Comparison of ENCODE assay signal across 8 cellular contexts in the genomic region with DNA sequence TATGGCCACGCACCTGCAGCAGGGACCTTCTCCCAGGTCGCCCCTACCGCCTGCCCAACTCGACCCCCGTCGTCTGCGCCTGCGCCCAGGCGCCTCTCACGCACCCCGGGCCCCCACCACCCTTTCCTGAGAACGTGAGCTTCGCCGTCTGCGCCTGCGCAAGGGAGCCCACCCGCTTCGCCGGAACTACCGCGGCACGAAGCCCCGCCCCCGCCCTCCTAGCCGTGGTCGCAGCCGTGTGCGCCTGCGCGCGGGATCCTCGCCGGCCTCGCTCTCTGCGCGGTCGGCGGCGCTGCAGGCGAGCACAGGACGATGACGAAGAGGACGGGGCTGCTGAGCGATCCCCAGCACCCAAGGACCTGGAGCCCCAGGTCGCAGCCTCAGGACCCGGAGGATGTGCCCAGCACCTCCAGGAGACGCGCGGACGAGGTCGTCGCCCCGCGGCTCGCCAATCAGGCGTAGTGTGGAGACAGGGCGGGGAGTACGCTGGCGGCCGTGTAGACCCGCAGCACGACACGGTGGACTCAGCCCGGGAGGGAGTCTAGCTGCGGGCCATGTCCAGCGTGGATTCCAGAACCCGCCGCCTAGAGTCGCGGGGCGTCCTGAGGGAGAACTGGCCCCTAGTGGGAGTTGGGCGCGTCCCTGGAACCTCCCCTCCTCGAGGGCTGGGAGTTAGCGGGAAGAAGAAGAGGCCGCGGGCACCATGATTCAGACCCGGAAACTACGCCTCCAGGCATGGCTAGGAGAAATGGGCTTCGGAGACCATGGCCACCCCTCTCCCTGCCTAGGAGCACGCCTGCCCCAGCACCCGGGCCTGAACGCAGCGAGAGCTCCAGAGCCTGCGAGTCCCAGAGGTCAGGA.
DNase-seq lines count a peak whose midpoint lies in the region; ATAC-seq and TF ChIP-seq lines count a peak whose summit lies in the region.

No MANE protein-coding gene starts in this region.

- no peaks in the 10 kb centered on the region for H3K9me3 ChIP-seq in RWPE2 (ENCODE audit: severe bottlenecking)

- H3K4me1 ChIP-seq in RWPE2 (ENCODE audit: insufficient read depth, poor library complexity, severe bottlenecking) (peaks cover 4% of the 10 kb centered on the region), urinary bladder (ENCODE audit: insufficient read depth) (peaks cover 2% of the 10 kb centered on the region)

- H3K4me3 Mint-ChIP-seq in activated naive CD8-positive, alpha-beta T cell treated with anti-CD3 and anti-CD28 coated beads for 36 hours, result peak overlapping the region; percentile 86

- peak overlapping the region; percentile 92 for H3K27ac Mint-ChIP-seq in activated naive CD8-positive, alpha-beta T cell treated with anti-CD3 and anti-CD28 coated beads for 36 hours

- peaks cover 3% of the 10 kb centered on the region for H3K27me3 Mint-ChIP-seq in activated naive CD8-positive, alpha-beta T cell treated with anti-CD3 and anti-CD28 coated beads for 36 hours

- peak overlapping the region; percentile 5 for H3K27ac ChIP-seq in RWPE2 (ENCODE audit: poor library complexity, severe bottlenecking)
- no peak overlapping the region for H3K27ac ChIP-seq in urinary bladder (ENCODE audit: low read depth)

- H3K27me3 ChIP-seq in RWPE2 (ENCODE audit: insufficient read depth, poor library complexity, severe bottlenecking), result no peaks in the 10 kb centered on the region

- H3K4me1 Mint-ChIP-seq in activated naive CD8-positive, alpha-beta T cell treated with anti-CD3 and anti-CD28 coated beads for 36 hours, result peaks cover 9% of the 10 kb centered on the region

- intact Hi-C loops in Right ventricle myocardium superior (cut with DNase I), result no loop called here
- intact Hi-C loops in sciatic nerve (cut with DNase I), result no loop called here

- in situ Hi-C loops in GM13976 (cut with MboI; ENCODE audit: low sequenced_read_pairs, unreplicated experiment), result no loop called here

- ATAC-seq in RWPE2 (ENCODE audit: low read depth), result peak; percentile 93
- ATAC-seq in Right ventricle myocardium superior (ENCODE audit: poor library complexity), result peak; percentile 98
- ATAC-seq in sciatic nerve, result peak; percentile 96
- ATAC-seq in HG03432 (IDR thresholded peaks at IDR 0.05; ENCODE audit: unreplicated experiment), result no peak

- DNase-seq in C1 segment of cervical spinal cord (lab: John Stamatoyannopoulos, UW) (peak; percentile 8 to 84 (median 39)), RWPE2 (ENCODE audit: low spot score) (no peak), Right ventricle myocardium superior (peak; percentile 89), sciatic nerve (ENCODE audit: low spot score) (peak; percentile 88), GM13976 (ENCODE audit: low spot score) (no peak)
- peak; percentile 84 for DNase-seq in activated naive CD8-positive, alpha-beta T cell treated with anti-CD3 and anti-CD28 coated beads for 36 hours

- H3K9me3 Mint-ChIP-seq in activated naive CD8-positive, alpha-beta T cell treated with anti-CD3 and anti-CD28 coated beads for 36 hours, result peaks cover 12% of the 10 kb centered on the region

- H3K4me3 ChIP-seq in RWPE2 (ENCODE audit: severe bottlenecking) (peak overlapping the region; percentile 41), urinary bladder (ENCODE audit: low read depth, low read length) (peak overlapping the region; percentile 38)

- WGBS in urinary bladder, result 19% methylated on average over 85 of the region's 85 CpGs

- H3K36me3 Mint-ChIP-seq in activated naive CD8-positive, alpha-beta T cell treated with anti-CD3 and anti-CD28 coated beads for 36 hours, result peaks cover 9% of the 10 kb centered on the region

- peak; percentile 16 for TF ChIP-seq CTCF in RWPE2 (IDR thresholded peaks at IDR 0.05; ENCODE audit: poor library complexity, severe bottlenecking)
- no peak for TF ChIP-seq CTCF in GM13976 (IDR thresholded peaks at IDR 0.05; ENCODE audit: borderline replicate concordance, control extremely low read depth, extremely low read depth, insufficient read depth, missing control alignments)

- H3K36me3 ChIP-seq in RWPE2 (ENCODE audit: low read depth), result no peaks in the 10 kb centered on the region
- no peaks in the 10 kb centered on the region for H3K36me3 ChIP-seq in urinary bladder (ENCODE audit: insufficient read depth)

Comparison
In these comparisons a context has a peak if more than half of its experiments do, and no peak if none do; other contexts are left out.
1. DNase-seq: peak in C1 segment of cervical spinal cord (14 of 14), activated naive CD8-positive, alpha-beta T cell treated with anti-CD3 and anti-CD28 coated beads for 36 hours (single experiment), Right ventricle myocardium superior (single experiment) and sciatic nerve (single experiment); none in RWPE2 (single experiment) and GM13976 (single experiment).